15 cellular contexts compared by ENCODE assay signal in the genomic region with DNA sequence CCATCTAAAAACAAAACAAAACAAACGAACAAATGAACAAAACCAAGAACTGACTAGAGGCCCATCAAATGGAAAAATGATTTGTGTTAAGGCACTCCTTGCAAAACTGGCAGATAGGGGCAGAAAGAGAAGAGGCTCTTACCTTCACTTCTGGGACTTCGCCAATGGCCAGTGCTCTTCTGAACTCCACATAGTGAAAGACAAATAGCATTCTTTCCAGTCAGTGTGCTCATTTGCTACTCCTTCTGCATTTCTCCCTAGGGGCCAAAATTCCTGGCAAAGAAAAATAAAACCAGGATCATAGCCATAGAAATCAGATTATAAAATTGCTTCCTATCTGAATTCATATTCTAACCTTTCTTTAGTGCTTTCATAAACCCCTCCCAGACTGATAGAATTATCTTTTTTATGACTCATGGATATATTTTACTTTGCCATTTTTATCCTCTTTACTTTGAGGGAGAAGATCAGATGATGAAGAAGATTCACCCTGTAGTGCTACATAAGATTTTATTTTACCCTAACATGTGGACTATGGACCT. TPM values are rescaled to one million over a fixed set of nuclear protein-coding genes. Genes with fewer than 3 reads are reported as not detected.
A peak's percentile ranks its signal among the peaks of the same experiment; 100 is the strongest.
DNase-seq lines count a peak whose midpoint lies in the region; ATAC-seq and TF ChIP-seq lines count a peak whose summit lies in the region.
"Had no signal": no experiment of that assay in that cellular context is flagged by ENCODE, and none has a peak within 500 bp of the region (broad histone marks: within the 10 kb centered on the region; RNA-seq: fewer than 3 reads in every experiment).

No MANE protein-coding gene starts in this region.

- H3K4me3 ChIP-seq in esophagus squamous epithelium, result no peak overlapping the region
- H3K4me3 ChIP-seq: BLaER1 treated with 17β-estradiol and CSF1 and Interleukin-3, amounts not matched to agents 10 nM and 100 nM; SJSA1 had no signal

- H3K9me3 Mint-ChIP-seq in osteocyte (ENCODE audit: unreplicated experiment), result peaks cover 6% of the 10 kb centered on the region

- no peak for ATAC-seq in HG02981 (IDR thresholded peaks at IDR 0.05; ENCODE audit: unreplicated experiment)

- 61 to 63% methylated on average over 2 of the region's 2 CpGs for WGBS in esophagus squamous epithelium, 2 donors

- no peaks in the 10 kb centered on the region for H3K27me3 Mint-ChIP-seq in osteocyte (ENCODE audit: unreplicated experiment)
- H3K27me3 Mint-ChIP-seq: progenitor cell of endocrine pancreas had no signal

- peak overlapping the region; percentile 82 for H3K27ac Mint-ChIP-seq in osteocyte (ENCODE audit: unreplicated experiment)
- H3K27ac Mint-ChIP-seq: progenitor cell of endocrine pancreas had no signal

- DNase-seq in EL (peak; percentile 22), M059J (ENCODE audit: low read depth) (peak; percentile 27), esophagus squamous epithelium (lab: John Stamatoyannopoulos, UW) (no peak), osteocyte (ENCODE audit: extremely low spot score, unreplicated experiment) (no peak), MV-4-11 (lab: John Stamatoyannopoulos, UW) (no peak), NCI-H1092 treated with DMSO at 0.1 percent for 48 hours (lab: John Stamatoyannopoulos, UW) (no peak), NCI-H1694 treated with DMSO at 0.1 percent for 48 hours (lab: John Stamatoyannopoulos, UW) (no peak)
- DNase-seq: activated gamma-delta T cell treated with Interleukin-2 at 50 U/mL for 16 hours, DMS79 treated with DMSO at 0.1 percent for 48 hours, head of caudate nucleus, NCI-H2107 had no signal

- no peaks in the 10 kb centered on the region for H3K9me3 ChIP-seq in esophagus squamous epithelium
- H3K9me3 ChIP-seq: BLaER1 treated with 17β-estradiol and CSF1 and Interleukin-3, amounts not matched to agents 10 nM and 100 nM; SJSA1 had no signal

- H3K27ac ChIP-seq in esophagus squamous epithelium, result peak overlapping the region in 3 of 4 donors; percentile 24 to 94 (median 34)

- no peak for TF ChIP-seq CTCF in esophagus squamous epithelium (IDR thresholded peaks at IDR 0.05)
- TF ChIP-seq CTCF in osteocyte (IDR thresholded peaks at IDR 0.05), result no peak

- no peaks in the 10 kb centered on the region for H3K27me3 ChIP-seq in esophagus squamous epithelium
- H3K27me3 ChIP-seq: BLaER1 treated with 17β-estradiol and CSF1 and Interleukin-3, amounts not matched to agents 10 nM and 100 nM; SJSA1 had no signal

- no peaks in the 10 kb centered on the region for H3K36me3 ChIP-seq in esophagus squamous epithelium
- H3K36me3 ChIP-seq: BLaER1 treated with 17β-estradiol and CSF1 and Interleukin-3, amounts not matched to agents 10 nM and 100 nM; SJSA1 had no signal

- no peak overlapping the region for H3K4me3 Mint-ChIP-seq in osteocyte (ENCODE audit: unreplicated experiment)

- intact Hi-C loops in esophagus squamous epithelium (cut with DNase I), result loop anchor here (10.0 kb wide), 1 partner anchor 56 kb away; the partner anchor contains the start of gene PELI1

- H3K4me1 ChIP-seq in esophagus squamous epithelium, result peaks cover 22 to 42% (median 27%) of the 10 kb centered on the region in 3 donors

- no peaks in the 10 kb centered on the region for H3K36me3 Mint-ChIP-seq in osteocyte (ENCODE audit: unreplicated experiment)

- TF ChIP-seq POLR2A in esophagus squamous epithelium (IDR thresholded peaks at IDR 0.05), result no peak

- peaks cover 44% of the 10 kb centered on the region for H3K4me1 Mint-ChIP-seq in osteocyte (ENCODE audit: unreplicated experiment)

RNA-seq across cellular contexts. Expression of gene PELI1, which starts 56.9 kb away (rescaled TPM):
- 2.3 and 2.6 TPM in 2 replicates for total RNA-seq in M059J (2014; rRNA removed; shearing (Covaris generic))
- 10 to 100 TPM; 23.7 to 40.4 (median 34.5) TPM for total RNA-seq in esophagus squamous epithelium
- 30.2 and 31.5 TPM in 2 replicates for total RNA-seq in osteocyte

Comparison
In these comparisons a context has a peak if more than half of its experiments do, and no peak if none do; other contexts are left out.
1. DNase-seq: peak in EL (single experiment) and M059J (single experiment); none in esophagus squamous epithelium (single experiment), osteocyte (single experiment), MV-4-11 (single experiment), NCI-H1092 treated with DMSO at 0.1 percent for 48 hours (single experiment) and NCI-H1694 treated with DMSO at 0.1 percent for 48 hours (single experiment).